8 cellular contexts compared by ENCODE assay signal in genomic region chr1:212256404-212256803, GRCh38. TPM values are rescaled to one million over a fixed set of nuclear protein-coding genes. Genes with fewer than 3 reads are reported as not detected.
A peak's percentile ranks its signal among the peaks of the same experiment; 100 is the strongest.
DNase-seq lines count a peak whose midpoint lies in the region; ATAC-seq and TF ChIP-seq lines count a peak whose summit lies in the region.

No MANE protein-coding gene starts in this region.

- H2BK120ac ChIP-seq in trophoblast cell (ENCODE audit: insufficient read depth, low read length, poor library complexity): no peak overlapping the region

- peak overlapping the region; percentile 17 for H3K4me3 Mint-ChIP-seq in stimulated activated naive CD8-positive, alpha-beta T cell treated with anti-CD3 and anti-CD28 coated beads, Interleukin-15, Interleukin-2, amounts not matched to agents 100 ng/mL and 50 ng/mL, for 24 hours

- H3K9ac ChIP-seq in trophoblast cell (ENCODE audit: low read length): no peak overlapping the region

- DNase-seq in activated T-cell treated with anti-CD3 and anti-CD28 coated beads, Interleukin-2, amount 50 U/mL, for 1 hour: peak; percentile 24
- no peak for DNase-seq in activated T-cell treated with anti-CD3 and anti-CD28 coated beads for 4 hours
- DNase-seq in OCI-LY7 (ENCODE audit: low spot score): peak; percentile 30
- DNase-seq in central memory CD4-positive, alpha-beta T cell: peak; percentile 77
- no peak for DNase-seq in trophoblast cell
- DNase-seq in HPDE6-E6E7 (ENCODE audit: extremely low spot score): no peak

- no peak for TF ChIP-seq CTCF in OCI-LY7 (conservative IDR thresholded peaks at IDR 0.05; ENCODE audit: low read length)

- peak overlapping the region; percentile 89 for H2AFZ ChIP-seq in OCI-LY7 (ENCODE audit: low read length)
- H2AFZ ChIP-seq in trophoblast cell (ENCODE audit: insufficient read depth, low read length, poor library complexity): no peak overlapping the region

- H3K79me1 ChIP-seq in trophoblast cell (ENCODE audit: low read length): no peaks in the 10 kb centered on the region

- peaks cover 13% of the 10 kb centered on the region for H3K4me1 ChIP-seq in OCI-LY7 (ENCODE audit: insufficient read depth, low read length, poor library complexity, severe bottlenecking)
- peaks cover 0 to 6% of the 10 kb centered on the region in 2 experiments for H3K4me1 ChIP-seq in trophoblast cell (ENCODE audit: control insufficient read depth in 1 of 2, insufficient read depth in 2 of 2, low read length in 2 of 2)

- H3K27ac ChIP-seq in OCI-LY7 (ENCODE audit: low read depth, low read length, poor library complexity, severe bottlenecking): no peak overlapping the region
- H3K27ac ChIP-seq in trophoblast cell (ENCODE audit: low read depth, low read length): no peak overlapping the region

- no peak for ATAC-seq in HG03139 (IDR thresholded peaks at IDR 0.05; ENCODE audit: unreplicated experiment)

- peaks cover 59% of the 10 kb centered on the region for H3K4me1 Mint-ChIP-seq in stimulated activated naive CD8-positive, alpha-beta T cell treated with anti-CD3 and anti-CD28 coated beads, Interleukin-15, Interleukin-2, amounts not matched to agents 100 ng/mL and 50 ng/mL, for 24 hours (ENCODE audit: low read depth)

- H3K4me2 ChIP-seq in OCI-LY7 (ENCODE audit: low read length): 0 out of 2 replicates have a peak overlapping the region, but pooled peaks have one; percentile 31
- no peak overlapping the region for H3K4me2 ChIP-seq in trophoblast cell (ENCODE audit: low read length)

- H4K20me1 ChIP-seq in OCI-LY7 (ENCODE audit: insufficient read depth, low read length): no peaks in the 10 kb centered on the region

- no peak overlapping the region for H2AK5ac ChIP-seq in trophoblast cell (ENCODE audit: low read length)

- no peak overlapping the region for H4K91ac ChIP-seq in trophoblast cell (ENCODE audit: low read depth, low read length)

- no peak overlapping the region for H3K4ac ChIP-seq in trophoblast cell (ENCODE audit: low read depth, low read length)

- CTCF ChIA-PET in OCI-LY7 (lab: Charles Lee; ENCODE audit: unreplicated experiment): interaction anchor here (0.8 kb wide), 1 partner anchor 11 kb away, joined by 3 read pairs; no protein-coding TSS in a partner anchor

- no peaks in the 10 kb centered on the region for H3K9me3 ChIP-seq in OCI-LY7 (ENCODE audit: low read length)
- H3K9me3 ChIP-seq in trophoblast cell (ENCODE audit: insufficient read depth, low read depth, low read length): no peaks in the 10 kb centered on the region

- H3K79me2 ChIP-seq in OCI-LY7 (ENCODE audit: insufficient read depth, low read depth, low read length): no peaks in the 10 kb centered on the region
- H3K79me2 ChIP-seq in trophoblast cell (ENCODE audit: control insufficient read depth, insufficient read depth, low read length, poor library complexity): no peaks in the 10 kb centered on the region

- H3K23ac ChIP-seq in trophoblast cell (ENCODE audit: low read length): no peak overlapping the region

- H4K12ac ChIP-seq in trophoblast cell (ENCODE audit: low read depth, low read length): no peak overlapping the region

- H3K9me2 ChIP-seq in OCI-LY7 (ENCODE audit: insufficient read depth, low read length): no peaks in the 10 kb centered on the region

- H3K27me3 Mint-ChIP-seq in stimulated activated naive CD8-positive, alpha-beta T cell treated with anti-CD3 and anti-CD28 coated beads, Interleukin-15, Interleukin-2, amounts not matched to agents 100 ng/mL and 50 ng/mL, for 24 hours: no peaks in the 10 kb centered on the region

- no peaks in the 10 kb centered on the region for H3K27me3 ChIP-seq in trophoblast cell (ENCODE audit: insufficient read depth, low read length)

- H4K8ac ChIP-seq in trophoblast cell (ENCODE audit: low read depth, low read length): no peak overlapping the region

- POLR2A ChIA-PET in OCI-LY7 (lab: Charles Lee): interaction anchor here (0.7 to 1.6 kb wide), 4 partner anchors 10 to 65 kb away, joined by 3 to 4 read pairs (median 4); no protein-coding TSS in a partner anchor

- H2BK5ac ChIP-seq in trophoblast cell (ENCODE audit: low read depth, low read length, poor library complexity): no peak overlapping the region

- H3K4me3 ChIP-seq in OCI-LY7 (ENCODE audit: low read depth, low read length, poor library complexity, severe bottlenecking): no peak overlapping the region
- H3K4me3 ChIP-seq in trophoblast cell (ENCODE audit: low read depth, low read length): no peak overlapping the region

- no peak overlapping the region for H3K18ac ChIP-seq in trophoblast cell (ENCODE audit: low read length)

- no TSS peak for BruUV-seq in OCI-LY7 (replicated peaks; lab: Mats Ljungman, UMichigan)

- no peaks in the 10 kb centered on the region for H3K36me3 Mint-ChIP-seq in stimulated activated naive CD8-positive, alpha-beta T cell treated with anti-CD3 and anti-CD28 coated beads, Interleukin-15, Interleukin-2, amounts not matched to agents 100 ng/mL and 50 ng/mL, for 24 hours (ENCODE audit: low read depth)

- H3K14ac ChIP-seq in trophoblast cell (ENCODE audit: low read length): no peak overlapping the region

- intact Hi-C loops in OCI-LY7 (cut with micrococcal nuclease; ENCODE audit: unreplicated experiment): no loop called here

- H3K9me3 Mint-ChIP-seq in stimulated activated naive CD8-positive, alpha-beta T cell treated with anti-CD3 and anti-CD28 coated beads, Interleukin-15, Interleukin-2, amounts not matched to agents 100 ng/mL and 50 ng/mL, for 24 hours: peaks cover 4% of the 10 kb centered on the region

- H3K36me3 ChIP-seq in OCI-LY7 (ENCODE audit: insufficient read depth, low read length) (no peaks in the 10 kb centered on the region), trophoblast cell (ENCODE audit: control insufficient read depth in 1 of 2, insufficient read depth in 2 of 2, low read length in 2 of 2) (no peaks in the 10 kb centered on the region)

- peak overlapping the region; percentile 79 for H3K27ac Mint-ChIP-seq in stimulated activated naive CD8-positive, alpha-beta T cell treated with anti-CD3 and anti-CD28 coated beads, Interleukin-15, Interleukin-2, amounts not matched to agents 100 ng/mL and 50 ng/mL, for 24 hours

- no peak overlapping the region for H2BK12ac ChIP-seq in trophoblast cell (ENCODE audit: low read length)

- WGBS in trophoblast cell (ENCODE audit: extremely low coverage, insufficient coverage, insufficient read length): no CpG with 5 or more reads among the region's 1 CpG

RNA-seq across cellular contexts. Expression of gene PPP2R5A, which starts 28.8 kb away (rescaled TPM):
- total RNA-seq in OCI-LY7 (2014; rRNA removed; shearing (Covaris generic)): 26.8 and 28.0 TPM in 2 replicates
- total RNA-seq in OCI-LY7 (2022): 36.0 and 37.7 TPM in 2 replicates
- 7.5 and 7.7 TPM in 2 replicates for polyA plus RNA-seq in trophoblast cell (2013)

Comparison
In these comparisons a context has a peak if more than half of its experiments do, and no peak if none do; other contexts are left out.
1. DNase-seq: peak in activated T-cell treated with anti-CD3 and anti-CD28 coated beads, Interleukin-2, amount 50 U/mL, for 1 hour (single experiment), OCI-LY7 (single experiment) and central memory CD4-positive, alpha-beta T cell (single experiment); none in activated T-cell treated with anti-CD3 and anti-CD28 coated beads for 4 hours (single experiment), trophoblast cell (0 of 2) and HPDE6-E6E7 (single experiment).